In genomic region chr18:63107171-63107850, GRCh38 we compare ENCODE assay signal across 10 cellular contexts.
A peak's percentile ranks its signal among the peaks of the same experiment; 100 is the strongest.
DNase-seq lines count a peak whose midpoint lies in the region; ATAC-seq and TF ChIP-seq lines count a peak whose summit lies in the region.
"Had no signal": no experiment of that assay in that cellular context is flagged by ENCODE, and none has a peak within 500 bp of the region (broad histone marks: within the 10 kb centered on the region; RNA-seq: fewer than 3 reads in every experiment).

No MANE protein-coding gene starts in this region.

- H3K4me1 ChIP-seq in prostate gland (replicated peaks) (no peaks in the 10 kb centered on the region), tibial nerve (peaks cover 0 to 7% (median 3%) of the 10 kb centered on the region in 4 donors)
- H3K4me1 ChIP-seq: SJCRH30 had no signal

- intact Hi-C loops in prostate gland (cut with DNase I) = no loop called here

- POLR2A ChIA-PET in activated CD4-positive, alpha-beta memory T cell treated with anti-CD3 and anti-CD28 coated beads, Interleukin-2, amount 10 ng/mL, durations not matched to agents 7 days and 5 days (lab: Charles Lee) = interaction anchor here (1.1 to 1.3 kb wide), 2 partner anchors 13 to 25 kb away, joined by 3 read pairs; no protein-coding TSS in a partner anchor

- peak; percentile 55 for ATAC-seq in GM18502 (IDR thresholded peaks at IDR 0.05; ENCODE audit: poor library complexity, unreplicated experiment)
- peak; percentile 40 for ATAC-seq in GM21390 (IDR thresholded peaks at IDR 0.05; ENCODE audit: unreplicated experiment)
- ATAC-seq in HG03280 (IDR thresholded peaks at IDR 0.05; ENCODE audit: unreplicated experiment) = peak; percentile 31

- no peak overlapping the region for H3K4me3 ChIP-seq in prostate gland
- H3K4me3 ChIP-seq in tibial nerve = no peak overlapping the region
- H3K4me3 ChIP-seq: SJCRH30 had no signal

- WGBS in prostate gland = 57% methylated on average over 6 of the region's 6 CpGs
- WGBS in tibial nerve, 2 donors = 55 to 62% methylated on average over 6 of the region's 6 CpGs

- no peak overlapping the region for H3K27ac Mint-ChIP-seq in activated CD4-positive, alpha-beta memory T cell treated with anti-CD3 and anti-CD28 coated beads, Interleukin-2, amount 10 ng/mL, durations not matched to agents 7 days and 5 days

- DNase-seq in activated CD4-positive, alpha-beta memory T cell treated with anti-CD3 and anti-CD28 coated beads, Interleukin-2, amount 10 ng/mL, durations not matched to agents 7 days and 5 days = no peak
- DNase-seq in iPS-NIHi7 (ENCODE audit: extremely low spot score) (no peak), prostate gland (ENCODE audit: low spot score) (no peak), tibial nerve (ENCODE audit: low spot score in 2 of 2) (no peak), G401 (ENCODE audit: low spot score) (no peak)
- DNase-seq: activated gamma-delta T cell, SJCRH30 had no signal

- H3K27ac ChIP-seq in prostate gland (no peak overlapping the region), tibial nerve (no peak overlapping the region)
- H3K27ac ChIP-seq: SJCRH30 had no signal

- in situ Hi-C loops in G401 (cut with HindIII; ENCODE audit: low sequenced_read_pairs) = no loop called here

- peaks cover 42% of the 10 kb centered on the region for H3K4me1 Mint-ChIP-seq in activated CD4-positive, alpha-beta memory T cell treated with anti-CD3 and anti-CD28 coated beads, Interleukin-2, amount 10 ng/mL, durations not matched to agents 7 days and 5 days

- no peak for TF ChIP-seq EP300 in tibial nerve (IDR thresholded peaks at IDR 0.05)

- peaks cover 18% of the 10 kb centered on the region for H3K36me3 Mint-ChIP-seq in activated CD4-positive, alpha-beta memory T cell treated with anti-CD3 and anti-CD28 coated beads, Interleukin-2, amount 10 ng/mL, durations not matched to agents 7 days and 5 days (ENCODE audit: low read depth)

- TF ChIP-seq CTCF in prostate gland (IDR thresholded peaks at IDR 0.05) (no peak), tibial nerve (IDR thresholded peaks at IDR 0.05) (no peak)

- TF ChIP-seq POLR2A in prostate gland (IDR thresholded peaks at IDR 0.05) (no peak), tibial nerve (IDR thresholded peaks at IDR 0.05) (no peak)

- H3K9me3 Mint-ChIP-seq in activated CD4-positive, alpha-beta memory T cell treated with anti-CD3 and anti-CD28 coated beads, Interleukin-2, amount 10 ng/mL, durations not matched to agents 7 days and 5 days = peaks cover 12% of the 10 kb centered on the region

- H3K27me3 Mint-ChIP-seq in activated CD4-positive, alpha-beta memory T cell treated with anti-CD3 and anti-CD28 coated beads, Interleukin-2, amount 10 ng/mL, durations not matched to agents 7 days and 5 days = peaks cover 62% of the 10 kb centered on the region

- H3K9me3 ChIP-seq in prostate gland (no peaks in the 10 kb centered on the region), tibial nerve (no peaks in the 10 kb centered on the region)
- H3K9me3 ChIP-seq: SJCRH30 had no signal

- CTCF ChIA-PET in activated CD4-positive, alpha-beta memory T cell treated with anti-CD3 and anti-CD28 coated beads, Interleukin-2, amount 10 ng/mL, durations not matched to agents 7 days and 5 days (lab: Charles Lee) = no interaction called here

- H3K27me3 ChIP-seq in prostate gland (replicated peaks; ENCODE audit: insufficient read depth) (no peaks in the 10 kb centered on the region), tibial nerve (no peaks in the 10 kb centered on the region)
- H3K27me3 ChIP-seq: SJCRH30 had no signal

- peak overlapping the region; percentile 21 for H3K4me3 Mint-ChIP-seq in activated CD4-positive, alpha-beta memory T cell treated with anti-CD3 and anti-CD28 coated beads, Interleukin-2, amount 10 ng/mL, durations not matched to agents 7 days and 5 days

- H3K36me3 ChIP-seq in prostate gland (no peaks in the 10 kb centered on the region), tibial nerve (no peaks in the 10 kb centered on the region)
- H3K36me3 ChIP-seq: SJCRH30 had no signal
